Comparison of ENCODE assay signal across 1 cellular context in genomic region chrX:149938427-149939270, GRCh38.
TF ChIP-seq lines count a peak whose summit lies in the region.

EOLA2 (minus strand) TSS chrX:149938491; CDS start chrX:149933874, 4,617 bp downstream.

TF ChIP-seq in HepG2, 621 proteins besides CTCF, POLR2A, EP300 and RAD21 (continued from another document and continues in another):
- TF ChIP-seq IKZF5 (CRISPR knock-in tag; IDR thresholded peaks at IDR 0.05) (0 out of 2 replicates have a peak, but pooled peaks have one; percentile 24), KLF11 (CRISPR knock-in tag; IDR thresholded peaks at IDR 0.05) (no peak), ZNF207 (IDR thresholded peaks at IDR 0.05; ENCODE audit: borderline replicate concordance) (no peak), ZNF644 (CRISPR knock-in tag; IDR thresholded peaks at IDR 0.05; ENCODE audit: low read depth) (no peak), JUNB (CRISPR knock-in tag; IDR thresholded peaks at IDR 0.05; ENCODE audit: borderline replicate concordance) (no peak), MYPOP (CRISPR knock-in tag; IDR thresholded peaks at IDR 0.05) (no peak), NFIC (IDR thresholded peaks at IDR 0.05; ENCODE audit: low read length) (no peak), ZNF276 (CRISPR knock-in tag; IDR thresholded peaks at IDR 0.05; ENCODE audit: low read depth) (no peak), PREB (CRISPR knock-in tag; IDR thresholded peaks at IDR 0.05) (no peak), RXRA (CRISPR knock-in tag; IDR thresholded peaks at IDR 0.05) (no peak), CENPX (CRISPR knock-in tag; IDR thresholded peaks at IDR 0.05) (no peak), ZNF616 (CRISPR knock-in tag; IDR thresholded peaks at IDR 0.05; ENCODE audit: low read depth) (0 out of 2 replicates have a peak, but pooled peaks have one; percentile 3), ZNF546 (CRISPR knock-in tag; conservative IDR thresholded peaks at IDR 0.05) (no peak), ZNF792 (CRISPR knock-in tag; IDR thresholded peaks at IDR 0.05) (no peak), ARID5B (CRISPR knock-in tag; IDR thresholded peaks at IDR 0.05) (no peak), TCF7L2 (IDR thresholded peaks at IDR 0.05; ENCODE audit: low read depth, low read length) (no peak), CREM (IDR thresholded peaks at IDR 0.05) (peak; percentile 93), CREM (CRISPR knock-in tag; IDR thresholded peaks at IDR 0.05) (no peak), ZNF740 (CRISPR knock-in tag; IDR thresholded peaks at IDR 0.05) (no peak), POLR2G (IDR thresholded peaks at IDR 0.05; ENCODE audit: low read depth, low read length) (peak; percentile 68), ZBTB39 (CRISPR knock-in tag; IDR thresholded peaks at IDR 0.05) (no peak), IRF2 (CRISPR knock-in tag; IDR thresholded peaks at IDR 0.05) (peak; percentile 34; the same call in 1 of the 2 replicates), SP4 (CRISPR knock-in tag; IDR thresholded peaks at IDR 0.05) (peak; percentile 92), ZNF318 (CRISPR knock-in tag; IDR thresholded peaks at IDR 0.05) (no peak), PCBP2 (optimal IDR thresholded peaks at IDR 0.05; ENCODE audit: low read depth, low read length, poor library complexity, severe bottlenecking) (no peak), RNF219 (CRISPR knock-in tag; IDR thresholded peaks at IDR 0.05) (no peak), SNAPC2 (CRISPR knock-in tag; IDR thresholded peaks at IDR 0.05) (no peak), RBM39 (IDR thresholded peaks at IDR 0.05; ENCODE audit: low read depth, low read length, poor library complexity, severe bottlenecking) (no peak), ZNF382 (CRISPR knock-in tag; IDR thresholded peaks at IDR 0.05; ENCODE audit: borderline replicate concordance) (no peak), KDM5A (IDR thresholded peaks at IDR 0.05; ENCODE audit: borderline replicate concordance, low read length) (no peak)
